8 cellular contexts compared by ENCODE assay signal in genomic region chr11:69674886-69675714, GRCh38. TPM values are rescaled to one million over a fixed set of nuclear protein-coding genes. Genes with fewer than 3 reads are reported as not detected.
DNase-seq lines count a peak whose midpoint lies in the region; ATAC-seq, FAIRE-seq and TF ChIP-seq lines count a peak whose summit lies in the region.

Gene LTO1 (minus strand): TSS chr11:69675353. CDS start chr11:69675239, 114 bp downstream.

- H3K9me3 ChIP-seq in ascending aorta (no peaks in the 10 kb centered on the region), right cardiac atrium (ENCODE audit: control insufficient read depth, low read length) (no peaks in the 10 kb centered on the region)

- H3K27ac Mint-ChIP-seq in T-helper 2 cell treated with Interferon-gamma antibody and Interleukin-4, amounts not matched to agents 5 μg/mL and 100 μg/mL, for 36 hours: peak within 1 kb of the TSS; percentile 88

- DNase-seq in NCI-H2029 (lab: John Stamatoyannopoulos, UW) (peak; percentile 88), ascending aorta (ENCODE audit: low spot score in 2 of 2) (peak; percentile 68 to 98), right cardiac atrium (peak; percentile 97 to 99 (median 99)), pulmonary artery endothelial cell (ENCODE audit: low read depth, low spot score) (peak; percentile 81), urothelium cell line (ENCODE audit: low spot score) (peak; percentile 98)
- DNase-seq in T-helper 2 cell treated with Interferon-gamma antibody and Interleukin-4, amounts not matched to agents 5 μg/mL and 100 μg/mL, for 36 hours (ENCODE audit: low spot score): peak; percentile 93

- H3K4me1 ChIP-seq in ascending aorta: peaks cover 7 to 20% of the 10 kb centered on the region in 2 donors
- H3K4me1 ChIP-seq in right cardiac atrium (ENCODE audit: control insufficient read depth, insufficient read depth, low read length): peaks cover 3% of the 10 kb centered on the region

- H3K36me3 Mint-ChIP-seq in T-helper 2 cell treated with Interferon-gamma antibody and Interleukin-4, amounts not matched to agents 5 μg/mL and 100 μg/mL, for 36 hours (ENCODE audit: low read depth): peaks cover 15% of the 10 kb centered on the region

- H3K4me3 ChIP-seq in ascending aorta (peak within 1 kb of the TSS; percentile 85 to 100), right cardiac atrium (ENCODE audit: low read length) (peak within 1 kb of the TSS; percentile 54)

- WGBS in right cardiac atrium: 4% methylated on average over 72 of the region's 72 CpGs

- peaks cover 10 to 21% of the 10 kb centered on the region in 2 donors for H3K36me3 ChIP-seq in ascending aorta

- peaks cover 14% of the 10 kb centered on the region for H3K4me1 Mint-ChIP-seq in T-helper 2 cell treated with Interferon-gamma antibody and Interleukin-4, amounts not matched to agents 5 μg/mL and 100 μg/mL, for 36 hours (ENCODE audit: low read depth)

- ATAC-seq in HG02938 (IDR thresholded peaks at IDR 0.05; ENCODE audit: unreplicated experiment): peak; percentile 78
- peak; percentile 98 to 99 for ATAC-seq in right cardiac atrium

- peak; percentile 62 for FAIRE-seq in urothelium cell line (lab: Jason Lieb, UNC)

- peaks cover 3% of the 10 kb centered on the region for H3K27me3 Mint-ChIP-seq in T-helper 2 cell treated with Interferon-gamma antibody and Interleukin-4, amounts not matched to agents 5 μg/mL and 100 μg/mL, for 36 hours (ENCODE audit: low read depth)

- H3K4me3 Mint-ChIP-seq in T-helper 2 cell treated with Interferon-gamma antibody and Interleukin-4, amounts not matched to agents 5 μg/mL and 100 μg/mL, for 36 hours: peak within 1 kb of the TSS; percentile 94

- peak within 1 kb of the TSS; percentile 81 to 92 for H3K27ac ChIP-seq in ascending aorta
- peak within 1 kb of the TSS; percentile 71 for H3K27ac ChIP-seq in right cardiac atrium (ENCODE audit: low read length)

- no peaks in the 10 kb centered on the region for H3K9me3 Mint-ChIP-seq in T-helper 2 cell treated with Interferon-gamma antibody and Interleukin-4, amounts not matched to agents 5 μg/mL and 100 μg/mL, for 36 hours

- intact Hi-C loops in ascending aorta (cut with DNase I) (no loop called here), right cardiac atrium (cut with DNase I) (no loop called here)

- peak; percentile 88 for TF ChIP-seq POLR2A in GM15510 (IDR thresholded peaks at IDR 0.05; ENCODE audit: borderline replicate concordance, extremely low read depth, insufficient read length)

- H3K27me3 ChIP-seq in ascending aorta (no peaks in the 10 kb centered on the region), right cardiac atrium (ENCODE audit: control insufficient read depth, insufficient read depth) (no peaks in the 10 kb centered on the region)

- TF ChIP-seq CTCF in ascending aorta (IDR thresholded peaks at IDR 0.05): no peak

RNA-seq across cellular contexts. Expression of gene LTO1, which starts in this region (rescaled TPM):
- total RNA-seq in ascending aorta: 10.2 TPM
- 10 to 100 TPM in 3 of 4 donors, 1 to 10 TPM in 1; 8.7 to 13.6 (median 10.6) TPM for total RNA-seq in right cardiac atrium
- polyA plus RNA-seq in right cardiac atrium: 10.1 TPM
- total RNA-seq in pulmonary artery endothelial cell: 16.0 and 18.9 TPM in 2 replicates

Comparison
In these comparisons a context has a peak if more than half of its experiments do, and no peak if none do; other contexts are left out.
1. Peak in every context shown above with its lines: DNase-seq, ATAC-seq, H3K4me3 ChIP-seq and H3K27ac ChIP-seq.